10 cellular contexts compared by ENCODE assay signal in the genomic region with DNA sequence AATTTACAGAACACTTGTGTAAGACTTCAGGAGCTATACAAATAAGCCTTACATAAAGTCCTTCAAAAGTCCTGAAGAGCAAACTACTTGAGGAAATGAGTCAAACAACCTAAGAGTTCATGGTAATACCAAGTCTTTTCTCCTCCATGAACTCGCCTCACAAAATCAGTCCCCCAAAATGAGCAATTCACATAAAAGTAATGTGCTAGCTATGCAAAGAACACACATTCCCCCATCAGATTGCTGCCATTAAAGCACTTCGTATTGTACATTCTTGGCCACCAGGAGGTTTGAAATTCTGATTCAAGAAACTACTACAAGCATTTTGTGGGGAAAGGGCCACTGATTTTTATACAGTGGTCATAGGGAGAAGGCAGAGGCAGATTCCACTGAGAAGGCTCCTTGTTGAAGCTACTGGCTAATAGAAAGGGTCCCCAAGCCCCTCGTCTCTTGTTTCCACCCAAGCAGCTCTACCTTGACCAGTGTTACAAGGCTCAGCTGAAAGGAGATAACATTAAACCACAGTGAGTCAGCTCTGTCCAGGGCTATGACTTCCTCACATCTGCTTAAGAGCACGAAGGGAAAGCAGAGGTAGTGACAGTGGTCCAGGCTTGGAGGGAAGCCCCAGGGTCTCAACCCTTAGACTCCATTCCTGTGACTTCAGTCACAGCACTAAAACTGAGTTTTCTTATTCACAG.
DNase-seq lines count a peak whose midpoint lies in the region; ATAC-seq and TF ChIP-seq lines count a peak whose summit lies in the region.
"Had no signal": no experiment of that assay in that cellular context is flagged by ENCODE, and none has a peak within 500 bp of the region (broad histone marks: within the 10 kb centered on the region; RNA-seq: fewer than 3 reads in every experiment).

No MANE protein-coding gene starts in this region.

- no peak overlapping the region for H3K4me2 ChIP-seq in IMR-90 (ENCODE audit: low read depth, low read length)

- no peak for TF ChIP-seq POLR2A in IMR-90 (IDR thresholded peaks at IDR 0.05; ENCODE audit: low read depth, low read length)

- H2BK5ac ChIP-seq in IMR-90 (ENCODE audit: low read depth, low read length, poor library complexity, severe bottlenecking): no peak overlapping the region

- H3K36me3 ChIP-seq in IMR-90 (ENCODE audit: control insufficient read depth, insufficient read depth, low read length) (no peaks in the 10 kb centered on the region), mesodermal cell (ENCODE audit: control insufficient read depth, insufficient read depth, low read length) (peaks cover 3% of the 10 kb centered on the region), tibial artery (no peaks in the 10 kb centered on the region)
- H3K36me3 ChIP-seq: stomach had no signal

- CTCF ChIA-PET in IMR-90 (lab: Yijun Ruan, JAX): interaction anchor here (0.5 to 2.0 kb wide), 3 partner anchors 16 to 116 kb away, joined by 4 to 5 read pairs (median 4); no protein-coding TSS in a partner anchor

- no peak overlapping the region for H2BK15ac ChIP-seq in IMR-90 (ENCODE audit: low read depth, low read length)

- in situ Hi-C loops in IMR-90 (cut with MboI; ENCODE audit: low sequenced_read_pairs): no loop called here

- H3K23ac ChIP-seq in IMR-90 (ENCODE audit: low read depth, low read length): no peak overlapping the region

- POLR2A ChIA-PET in IMR-90 (lab: Charles Lee; ENCODE audit: unreplicated experiment): no interaction called here

- no peak overlapping the region for H3K9ac ChIP-seq in IMR-90 (ENCODE audit: low read depth, low read length)

- no peak overlapping the region for H3K4ac ChIP-seq in IMR-90 (ENCODE audit: low read depth, low read length)

- intact Hi-C loops in IMR-90 (cut with micrococcal nuclease): no loop called here
- intact Hi-C loops in tibial artery (cut with DNase I; ENCODE audit: low total_unique reads): no loop called here

- H2AK9ac ChIP-seq in IMR-90 (replicated peaks; ENCODE audit: low read depth, low read length, poor library complexity): no peak overlapping the region

- DNase-seq in EH (ENCODE audit: low read depth) (peak; percentile 44), IMR-90 (peak; percentile 47), astrocyte of the hippocampus (ENCODE audit: low read depth, low spot score) (peak; percentile 48), tibial artery (no peak)
- DNase-seq in stimulated activated CD4-positive, alpha-beta T cell treated with anti-CD3 and anti-CD28 coated beads, Interleukin-15, amount 100 ng/mL, for 24 hours: no peak
- DNase-seq: KG1, natural killer cell, stomach had no signal

- H3K27me3 ChIP-seq in IMR-90 (ENCODE audit: control insufficient read depth, insufficient read depth, low read length) (no peaks in the 10 kb centered on the region; the same call in 1 of the 2 replicates), tibial artery (no peaks in the 10 kb centered on the region)
- H3K27me3 ChIP-seq: stomach had no signal

- H3K79me1 ChIP-seq in IMR-90 (ENCODE audit: low read depth in 1 of 2, low read length in 2 of 2): no peaks in the 10 kb centered on the region

- H3K9me3 ChIP-seq in IMR-90 (ENCODE audit: control insufficient read depth, insufficient read depth, low read length) (peaks cover 2% of the 10 kb centered on the region; the same call in 1 of the 2 replicates), mesodermal cell (ENCODE audit: control insufficient read depth, low read length) (peaks cover 9% of the 10 kb centered on the region), tibial artery (peaks cover 0 to 5% (median 0%) of the 10 kb centered on the region in 3 donors)

- H4K8ac ChIP-seq in IMR-90 (ENCODE audit: low read depth in 2 of 2, low read length in 2 of 2): no peak overlapping the region

- no peak overlapping the region for H2BK20ac ChIP-seq in IMR-90 (ENCODE audit: low read depth, low read length)

- H3K56ac ChIP-seq in IMR-90 (ENCODE audit: extremely low read depth, insufficient read depth, low read length): no peak overlapping the region

- no peak overlapping the region for H4K5ac ChIP-seq in IMR-90 (ENCODE audit: low read depth, low read length)

- no peaks in the 10 kb centered on the region for H3K9me1 ChIP-seq in IMR-90 (ENCODE audit: insufficient read depth, low read length)

- H3K14ac ChIP-seq in IMR-90 (replicated peaks; ENCODE audit: low read depth, low read length): no peak overlapping the region

- H3K4me1 ChIP-seq in IMR-90 (ENCODE audit: control insufficient read depth, insufficient read depth, low read length): peaks cover 2% of the 10 kb centered on the region
- H3K4me1 ChIP-seq in mesodermal cell (ENCODE audit: control insufficient read depth, insufficient read depth, low read length, poor library complexity, severe bottlenecking): peaks cover 34% of the 10 kb centered on the region
- no peaks in the 10 kb centered on the region for H3K4me1 ChIP-seq in tibial artery

- ATAC-seq in IMR-90 (ENCODE audit: low read depth) (peak; percentile 74), esophagus mucosa (no peak)

- no peak overlapping the region for H4K91ac ChIP-seq in IMR-90 (ENCODE audit: insufficient read depth, low read depth, low read length)

- no peak for TF ChIP-seq RAD21 in IMR-90 (IDR thresholded peaks at IDR 0.05; ENCODE audit: low read length)

- no TSS peak for BruUV-seq in IMR-90 (replicated peaks; lab: Mats Ljungman, UMichigan)

- no peak overlapping the region for H2BK120ac ChIP-seq in IMR-90 (ENCODE audit: low read depth, low read length)

- no peak overlapping the region for H3K27ac ChIP-seq in IMR-90 (ENCODE audit: insufficient read depth, low read length)
- peak overlapping the region; percentile 86 for H3K27ac ChIP-seq in mesodermal cell (ENCODE audit: low read depth, low read length, severe bottlenecking)
- no peak overlapping the region for H3K27ac ChIP-seq in tibial artery
- H3K27ac ChIP-seq: stomach had no signal

- TF ChIP-seq CTCF in IMR-90 (conservative IDR thresholded peaks at IDR 0.05; ENCODE audit: low read depth, low read length): no peak
- TF ChIP-seq CTCF in tibial artery (IDR thresholded peaks at IDR 0.05): no peak

- H2AK5ac ChIP-seq in IMR-90 (ENCODE audit: low read depth, low read length): no peak overlapping the region

- no peak overlapping the region for H2AFZ ChIP-seq in IMR-90 (replicated peaks; ENCODE audit: low read length, poor library complexity)

- dilution Hi-C loops in IMR-90 (cut with HindIII; ENCODE audit: low sequenced_read_pairs, unreplicated experiment): no loop called here

- H3K4me3 ChIP-seq in IMR-90 (ENCODE audit: insufficient read depth, low read depth, low read length) (no peak overlapping the region), mesodermal cell (ENCODE audit: extremely low read depth, insufficient read depth, low read length, poor library complexity, severe bottlenecking) (no peak overlapping the region), tibial artery (no peak overlapping the region)
- H3K4me3 ChIP-seq: stomach had no signal

- no peak overlapping the region for H3K18ac ChIP-seq in IMR-90 (ENCODE audit: low read depth, low read length)

- WGBS in IMR-90 (ENCODE audit: extremely low coverage in 2 of 2, insufficient read length in 1 of 2), 2 experiments: no CpG with 5 or more reads among the region's 4 CpGs
- WGBS in mesodermal cell (ENCODE audit: insufficient coverage in 2 of 2), 2 experiments: 40 to 54% methylated on average over 2 to 3 of the region's 4 CpGs

- H4K20me1 ChIP-seq in IMR-90 (ENCODE audit: insufficient read depth, low read length): no peaks in the 10 kb centered on the region

TF ChIP-seq in IMR-90, 13 proteins besides CTCF, POLR2A, EP300 and RAD21:
- no peak for TF ChIP-seq MAZ (IDR thresholded peaks at IDR 0.05; ENCODE audit: borderline replicate concordance, low read depth, low read length)
- TF ChIP-seq RCOR1 (IDR thresholded peaks at IDR 0.05; ENCODE audit: insufficient replicate concordance, low read length): no peak
- TF ChIP-seq MAFK (IDR thresholded peaks at IDR 0.05; ENCODE audit: low read depth, low read length): no peak
- no peak for TF ChIP-seq BHLHE40 (IDR thresholded peaks at IDR 0.05; ENCODE audit: low read depth, low read length)
- TF ChIP-seq NFE2L2 (IDR thresholded peaks at IDR 0.05; ENCODE audit: low read depth, low read length): no peak
- TF ChIP-seq, protein P1, sequence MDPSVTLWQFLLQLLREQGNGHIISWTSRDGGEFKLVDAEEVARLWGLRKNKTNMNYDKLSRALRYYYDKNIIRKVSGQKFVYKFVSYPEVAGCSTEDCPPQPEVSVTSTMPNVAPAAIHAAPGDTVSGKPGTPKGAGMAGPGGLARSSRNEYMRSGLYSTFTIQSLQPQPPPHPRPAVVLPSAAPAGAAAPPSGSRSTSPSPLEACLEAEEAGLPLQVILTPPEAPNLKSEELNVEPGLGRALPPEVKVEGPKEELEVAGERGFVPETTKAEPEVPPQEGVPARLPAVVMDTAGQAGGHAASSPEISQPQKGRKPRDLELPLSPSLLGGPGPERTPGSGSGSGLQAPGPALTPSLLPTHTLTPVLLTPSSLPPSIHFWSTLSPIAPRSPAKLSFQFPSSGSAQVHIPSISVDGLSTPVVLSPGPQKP (IDR thresholded peaks at IDR 0.05; ENCODE audit: borderline replicate concordance, low read depth, low read length): no peak
- TF ChIP-seq, protein P2, sequence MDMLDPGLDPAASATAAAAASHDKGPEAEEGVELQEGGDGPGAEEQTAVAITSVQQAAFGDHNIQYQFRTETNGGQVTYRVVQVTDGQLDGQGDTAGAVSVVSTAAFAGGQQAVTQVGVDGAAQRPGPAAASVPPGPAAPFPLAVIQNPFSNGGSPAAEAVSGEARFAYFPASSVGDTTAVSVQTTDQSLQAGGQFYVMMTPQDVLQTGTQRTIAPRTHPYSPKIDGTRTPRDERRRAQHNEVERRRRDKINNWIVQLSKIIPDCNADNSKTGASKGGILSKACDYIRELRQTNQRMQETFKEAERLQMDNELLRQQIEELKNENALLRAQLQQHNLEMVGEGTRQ (IDR thresholded peaks at IDR 0.05; ENCODE audit: low read depth, low read length): no peak
- TF ChIP-seq RFX5 (IDR thresholded peaks at IDR 0.05; ENCODE audit: low read depth, low read length): no peak
- no peak for TF ChIP-seq CHD1 (IDR thresholded peaks at IDR 0.05; ENCODE audit: low read depth, low read length)
- TF ChIP-seq SMC3 (IDR thresholded peaks at IDR 0.05; ENCODE audit: low read depth, low read length): no peak
- TF ChIP-seq MXI1 (IDR thresholded peaks at IDR 0.05; ENCODE audit: borderline replicate concordance, low read depth, low read length): no peak

Comparison
In these comparisons a context has a peak if more than half of its experiments do, and no peak if none do; other contexts are left out.
1. DNase-seq: peak in EH (single experiment), IMR-90 (single experiment) and astrocyte of the hippocampus (single experiment); none in tibial artery (0 of 2) and stimulated activated CD4-positive, alpha-beta T cell treated with anti-CD3 and anti-CD28 coated beads, Interleukin-15, amount 100 ng/mL, for 24 hours (single experiment).